1 cellular context compared by ENCODE assay signal in genomic region chr1:230327892-230328284, GRCh38.
TF ChIP-seq lines count a peak whose summit lies in the region.

No MANE protein-coding gene starts in this region.

TF ChIP-seq in GM23338, 12 proteins besides CTCF, POLR2A, EP300 and RAD21 (continued from another document):
- TF ChIP-seq ZNF462 (CRISPR knock-in tag; IDR thresholded peaks at IDR 0.05) (no peak), NANOG (IDR thresholded peaks at IDR 0.05; ENCODE audit: borderline replicate concordance) (no peak), REST (IDR thresholded peaks at IDR 0.05; ENCODE audit: unreplicated experiment) (no peak), EZH2phosphoT487 (IDR thresholded peaks at IDR 0.05; ENCODE audit: unreplicated experiment) (no peak), ZNF331 (CRISPR knock-in tag; IDR thresholded peaks at IDR 0.05; ENCODE audit: low read depth) (no peak), POLR2AphosphoS5 (IDR thresholded peaks at IDR 0.05; ENCODE audit: low read depth) (no peak), EZH2 (IDR thresholded peaks at IDR 0.05; ENCODE audit: low read depth, unreplicated experiment) (no peak)
